In the genomic region with DNA sequence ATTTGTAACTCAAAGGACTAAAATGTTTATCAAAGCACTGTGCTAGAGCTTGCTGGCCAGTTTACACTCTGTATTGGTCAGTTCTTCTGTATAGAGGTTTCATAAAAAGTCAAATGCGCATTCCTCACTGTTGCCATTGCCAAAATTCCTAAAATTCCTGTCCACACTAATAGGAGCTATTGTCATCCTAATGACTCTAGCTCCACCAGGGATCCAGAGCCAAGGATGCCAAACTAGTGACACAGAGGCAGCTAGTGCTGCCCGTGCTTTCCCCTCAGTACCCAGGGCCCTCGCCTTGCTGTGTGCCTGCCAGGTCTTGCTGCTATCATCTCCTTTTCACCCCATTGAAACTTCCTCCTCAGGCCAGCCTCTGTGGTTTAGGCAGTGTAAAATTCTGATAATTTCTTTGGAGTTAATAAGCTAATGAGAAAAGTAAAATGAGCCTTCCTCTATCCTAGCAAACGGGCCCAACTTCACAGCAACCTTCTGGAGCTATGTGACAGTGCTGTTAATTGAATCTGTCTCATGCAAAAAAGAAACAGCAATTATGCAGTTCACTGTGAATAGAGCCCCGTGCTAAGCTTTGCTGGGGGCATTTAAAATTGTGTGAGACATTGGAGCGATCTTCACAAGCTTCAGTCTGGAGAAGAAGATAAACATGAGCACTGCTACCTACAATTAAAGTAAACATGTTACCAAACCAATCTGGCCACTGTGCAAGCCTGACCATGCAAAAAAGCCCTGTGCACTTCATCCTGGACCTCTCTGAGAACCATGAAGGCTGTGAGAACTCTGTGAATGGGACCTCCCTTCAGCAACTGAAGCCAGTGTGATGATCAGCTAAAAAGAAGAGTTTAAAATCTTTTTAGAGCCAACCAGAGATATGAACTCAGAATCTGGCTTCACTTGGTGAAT, we compare ENCODE assay signal across 9 cellular contexts. TPM values are rescaled to one million over a fixed set of nuclear protein-coding genes. Genes with fewer than 3 reads are reported as not detected.
DNase-seq lines count a peak whose midpoint lies in the region; ATAC-seq and TF ChIP-seq lines count a peak whose summit lies in the region.
"Had no signal": no experiment of that assay in that cellular context is flagged by ENCODE, and none has a peak within 500 bp of the region (broad histone marks: within the 10 kb centered on the region; RNA-seq: fewer than 3 reads in every experiment).

No MANE protein-coding gene starts in this region.

- H3K27me3 ChIP-seq in iPS-18a (ENCODE audit: control insufficient read depth, insufficient read depth, low read length) = no peaks in the 10 kb centered on the region
- H3K27me3 ChIP-seq in spleen (replicated peaks in 1 of 7) = peaks cover 0 to 18% (median 0%) of the 10 kb centered on the region in 7 donors

- in situ Hi-C loops in astrocyte of the spinal cord (cut with HindIII; ENCODE audit: low sequenced_read_pairs) = no loop called here

- TF ChIP-seq CTCF in astrocyte of the spinal cord (IDR thresholded peaks at IDR 0.05; ENCODE audit: low read depth, low read length) = no peak
- TF ChIP-seq CTCF in spleen (IDR thresholded peaks at IDR 0.05 in 8 of 11, conservative IDR thresholded peaks at IDR 0.05 in 3 of 11) = no peak

- 58 to 68% (median 60%) methylated on average over 6 of the region's 6 CpGs for WGBS in spleen, 5 donors

- peak overlapping the region; percentile 80 for H3K27ac ChIP-seq in iPS-18a (ENCODE audit: low read length)
- no peak overlapping the region for H3K27ac ChIP-seq in spleen

- no peak for TF ChIP-seq POLR2A in spleen (IDR thresholded peaks at IDR 0.05)

- no peak for ATAC-seq in HG03439 (IDR thresholded peaks at IDR 0.05; ENCODE audit: unreplicated experiment)

- H3K4me3 ChIP-seq in astrocyte of the spinal cord (ENCODE audit: low read depth, low read length) (no peak overlapping the region), iPS-18a (ENCODE audit: low read length) (peak overlapping the region; percentile 17), spleen (no peak overlapping the region)

- H3K9me3 ChIP-seq in iPS-18a (ENCODE audit: control insufficient read depth, low read depth, low read length) (no peaks in the 10 kb centered on the region), spleen (no peaks in the 10 kb centered on the region)

- DNase-seq in HPDE6-E6E7 (ENCODE audit: extremely low spot score) (peak; percentile 68), astrocyte of the spinal cord (ENCODE audit: low read depth, low spot score) (peak; percentile 89), stromal cell of bone marrow (ENCODE audit: low read depth) (peak; percentile 63), NCI-H2029 (lab: John Stamatoyannopoulos, UW) (no peak), NCI-H146 (lab: John Stamatoyannopoulos, UW) (no peak), spleen (no peak)
- DNase-seq: activated T-cell treated with anti-CD3 and anti-CD28 coated beads, Interleukin-2, amount 50 U/mL, for 1 hour had no signal

- intact Hi-C loops in spleen (cut with DNase I; ENCODE audit: low total_unique reads) = no loop called here

- peak overlapping the region; percentile 26 for H3K9ac ChIP-seq in iPS-18a (ENCODE audit: low read length)

- peaks cover 48% of the 10 kb centered on the region for H3K4me1 ChIP-seq in iPS-18a (ENCODE audit: control insufficient read depth, low read depth, low read length)
- H3K4me1 ChIP-seq in spleen = no peaks in the 10 kb centered on the region

- H3K36me3 ChIP-seq in iPS-18a (ENCODE audit: control insufficient read depth, low read depth, low read length) = no peaks in the 10 kb centered on the region
- H3K36me3 ChIP-seq in spleen = no peaks in the 10 kb centered on the region

RNA-seq across cellular contexts. Expression of a gene that starts 43.1 kb away (rescaled TPM):
- 1 to 10 TPM; 1.1 to 3.1 (median 2.6) TPM for total RNA-seq in spleen
- under 1 TPM; 0.48 to 0.96 (median 0.86) TPM for polyA plus RNA-seq in spleen

RNA-seq across cellular contexts. Expression of a gene that starts 51.1 kb away (rescaled TPM):
- 1 to 10 TPM; 2.1 to 4.4 (median 3.0) TPM for total RNA-seq in spleen
- polyA plus RNA-seq in spleen = 1 to 10 TPM in 2 of 3 donors, under 1 TPM in 1; 0.91 to 1.4 (median 1.3) TPM

Comparison
In these comparisons a context has a peak if more than half of its experiments do, and no peak if none do; other contexts are left out.
1. DNase-seq: peak in HPDE6-E6E7 (single experiment), astrocyte of the spinal cord (single experiment) and stromal cell of bone marrow (single experiment); none in NCI-H2029 (single experiment), NCI-H146 (single experiment) and spleen (single experiment).